ENCODE assay signal across 8 cellular contexts in genomic region chr18:54828290-54828871, GRCh38. TPM values are rescaled to one million over a fixed set of nuclear protein-coding genes. Genes with fewer than 3 reads are reported as not detected.
DNase-seq lines count a peak whose midpoint lies in the region; ATAC-seq and TF ChIP-seq lines count a peak whose summit lies in the region.

A gene with protein sequence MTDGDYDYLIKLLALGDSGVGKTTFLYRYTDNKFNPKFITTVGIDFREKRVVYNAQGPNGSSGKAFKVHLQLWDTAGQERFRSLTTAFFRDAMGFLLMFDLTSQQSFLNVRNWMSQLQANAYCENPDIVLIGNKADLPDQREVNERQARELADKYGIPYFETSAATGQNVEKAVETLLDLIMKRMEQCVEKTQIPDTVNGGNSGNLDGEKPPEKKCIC (plus strand): TSS chr18:54828477. CDS start chr18:54877586, 49,109 bp downstream.

- TF ChIP-seq CTCF in adrenal gland (IDR thresholded peaks at IDR 0.05), result no peak
- no peak for TF ChIP-seq CTCF in prostate gland (IDR thresholded peaks at IDR 0.05)
- no peak for TF ChIP-seq CTCF in upper lobe of left lung (IDR thresholded peaks at IDR 0.05)

- H3K4me1 Mint-ChIP-seq in IgD-negative memory B cell (peaks cover 3 to 6% (median 6%) of the 10 kb centered on the region in 3 donors), T-cell (peaks cover 20 to 24% (median 22%) of the 10 kb centered on the region in 3 donors)

- ATAC-seq in T-cell (replicated peaks in 1 of 4) (peak; percentile 96 to 98 (median 96)), right cardiac atrium (peak; percentile 86 to 92), upper lobe of left lung (ENCODE audit: low FRiP score in 2 of 2) (peak; percentile 87 to 94), GM18502 (IDR thresholded peaks at IDR 0.05; ENCODE audit: poor library complexity, unreplicated experiment) (no peak)

- peaks cover 0 to 3% (median 3%) of the 10 kb centered on the region in 3 donors for H3K9me3 Mint-ChIP-seq in IgD-negative memory B cell
- H3K9me3 Mint-ChIP-seq in T-cell, result peaks cover 0 to 8% (median 3%) of the 10 kb centered on the region in 3 donors

- CTCF ChIA-PET in T-cell (lab: Charles Lee), result no interaction called here

- H3K27ac Mint-ChIP-seq in IgD-negative memory B cell (no peak within 1 kb of the TSS), T-cell (peak within 1 kb of the TSS; percentile 80 to 85)

- H3K4me1 ChIP-seq in adrenal gland (replicated peaks in 1 of 2), result peaks cover 0 to 12% of the 10 kb centered on the region in 2 donors
- no peaks in the 10 kb centered on the region for H3K4me1 ChIP-seq in right cardiac atrium (ENCODE audit: control insufficient read depth, insufficient read depth, low read length)
- no peaks in the 10 kb centered on the region for H3K4me1 ChIP-seq in prostate gland (replicated peaks)
- peaks cover 3 to 13% (median 8%) of the 10 kb centered on the region in 4 donors for H3K4me1 ChIP-seq in upper lobe of left lung

- H3K27ac ChIP-seq in adrenal gland (peak within 1 kb of the TSS in 1 of 5 donors; percentile 8), right cardiac atrium (ENCODE audit: low read length) (no peak within 1 kb of the TSS), prostate gland (peak within 1 kb of the TSS; percentile 79 to 85), upper lobe of left lung (peak within 1 kb of the TSS; percentile 28 to 88 (median 72))

- H3K36me3 ChIP-seq in adrenal gland (replicated peaks in 1 of 2) (no peaks in the 10 kb centered on the region), prostate gland (no peaks in the 10 kb centered on the region), upper lobe of left lung (no peaks in the 10 kb centered on the region)

- WGBS in adrenal gland, 4 donors, result 0 to 1% (median 1%) methylated on average over 13 to 35 of the region's 35 CpGs
- under 1% methylated on average over 35 of the region's 35 CpGs for WGBS in right cardiac atrium
- 2% methylated on average over 31 of the region's 35 CpGs for WGBS in prostate gland
- WGBS in upper lobe of left lung, 2 donors, result 1% methylated on average over 20 to 33 of the region's 35 CpGs

- H3K27me3 ChIP-seq in adrenal gland, result peaks cover 3% of the 10 kb centered on the region
- no peaks in the 10 kb centered on the region for H3K27me3 ChIP-seq in right cardiac atrium (ENCODE audit: control insufficient read depth, insufficient read depth)
- no peaks in the 10 kb centered on the region for H3K27me3 ChIP-seq in prostate gland (replicated peaks; ENCODE audit: insufficient read depth)
- H3K27me3 ChIP-seq in upper lobe of left lung, result no peaks in the 10 kb centered on the region

- H3K4me3 Mint-ChIP-seq in IgD-negative memory B cell (peak within 1 kb of the TSS; percentile 38 to 72 (median 66)), T-cell (peak within 1 kb of the TSS; percentile 87 to 90 (median 87))

- DNase-seq in DMS 273 treated with DMSO at 0.1 percent for 48 hours (lab: John Stamatoyannopoulos, UW) (peak; percentile 55), T-cell (peak; percentile 39 to 74 (median 60)), adrenal gland (peak; percentile 38 to 80 (median 48)), right cardiac atrium (peak; percentile 42 to 75 (median 71)), prostate gland (ENCODE audit: low spot score) (peak; percentile 91), upper lobe of left lung (peak; percentile 91 to 94)

- H3K27me3 Mint-ChIP-seq in IgD-negative memory B cell, result peaks cover 19% of the 10 kb centered on the region
- peaks cover 0 to 3% of the 10 kb centered on the region in 2 donors for H3K27me3 Mint-ChIP-seq in T-cell

- H3K9me3 ChIP-seq in adrenal gland (replicated peaks in 1 of 3) (no peaks in the 10 kb centered on the region), right cardiac atrium (ENCODE audit: control insufficient read depth, low read length) (peaks cover 1% of the 10 kb centered on the region), prostate gland (no peaks in the 10 kb centered on the region), upper lobe of left lung (no peaks in the 10 kb centered on the region)

- H3K4me3 ChIP-seq in adrenal gland, result peak within 1 kb of the TSS in 1 of 4 donors; percentile 44
- peak within 1 kb of the TSS; percentile 30 for H3K4me3 ChIP-seq in right cardiac atrium (ENCODE audit: low read length)
- peak within 1 kb of the TSS; percentile 42 to 61 for H3K4me3 ChIP-seq in prostate gland
- H3K4me3 ChIP-seq in upper lobe of left lung, result peak within 1 kb of the TSS; percentile 23 to 56 (median 48)

- no peak for TF ChIP-seq EP300 in upper lobe of left lung (IDR thresholded peaks at IDR 0.05)

- POLR2A ChIA-PET in T-cell (lab: Charles Lee), result no interaction called here

- TF ChIP-seq POLR2A in adrenal gland (IDR thresholded peaks at IDR 0.05) (no peak), prostate gland (IDR thresholded peaks at IDR 0.05) (peak; percentile 55), upper lobe of left lung (IDR thresholded peaks at IDR 0.05) (peak in 2 of 4 donors; percentile 34 to 74)

- H3K36me3 Mint-ChIP-seq in IgD-negative memory B cell (no peaks in the 10 kb centered on the region), T-cell (peaks cover 3% of the 10 kb centered on the region)

- intact Hi-C loops in adrenal gland (cut with DNase I), result no loop called here
- intact Hi-C loops in right cardiac atrium (cut with DNase I), result no loop called here
- intact Hi-C loops in prostate gland (cut with DNase I), result no loop called here

RNA-seq across cellular contexts. Expression of the gene that starts here (rescaled TPM):
- polyA plus RNA-seq in IgD-negative memory B cell, result 1.1 TPM
- total RNA-seq in T-cell, result 1 to 10 TPM; 2.6 to 4.3 (median 3.0) TPM
- total RNA-seq in adrenal gland, result 1 to 10 TPM in 2 of 8 donors, under 1 TPM in 3, not detected in 3; 0.04 to 3.9 (median 0.57) TPM
- 1 to 10 TPM in 2 of 3 donors, under 1 TPM in 1; 0.37 to 3.2 (median 1.1) TPM for polyA plus RNA-seq in adrenal gland
- total RNA-seq in right cardiac atrium, result under 1 TPM; 0.08 to 0.29 (median 0.16) TPM
- under 0.01 TPM for polyA plus RNA-seq in right cardiac atrium
- 10 to 100 TPM; 10.7 to 60.2 TPM for total RNA-seq in prostate gland
- 10 to 100 TPM in 4 of 6 donors, 1 to 10 TPM in 2; 4.2 to 28.1 (median 17.1) TPM for total RNA-seq in upper lobe of left lung

Comparison
In these comparisons a context has a peak if more than half of its experiments do, and no peak if none do; other contexts are left out.
1. Peak in DNase-seq, ATAC-seq and H3K4me3 ChIP-seq in right cardiac atrium; RNA of the gene not detected or under 1 TPM.
2. H3K27ac Mint-ChIP-seq: peak in T-cell (2 of 2); none in IgD-negative memory B cell (0 of 3).
3. Peak in every context shown above with its lines, with median percentiles within 50 percentile points of each other: DNase-seq.